ENCODE assay signal across 26 cellular contexts in the genomic region with DNA sequence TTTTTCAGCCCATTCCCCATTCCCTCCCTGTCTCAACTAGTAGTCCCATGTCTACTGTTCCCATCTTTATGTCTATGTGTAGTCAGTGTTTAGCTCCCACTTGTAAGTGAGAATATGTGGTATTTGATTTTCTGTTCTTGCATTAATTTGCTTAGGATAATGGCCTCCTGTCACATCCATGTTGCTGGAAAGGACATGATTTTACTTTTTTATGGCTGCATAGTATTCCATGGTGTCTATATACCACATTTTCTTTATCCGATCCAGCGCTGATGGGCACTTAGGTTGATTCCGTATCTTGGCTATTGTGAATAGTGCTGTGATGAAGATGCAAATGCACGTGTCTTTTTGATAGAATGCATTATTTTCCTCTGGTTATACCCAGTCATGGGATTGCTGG. TPM values are rescaled to one million over a fixed set of nuclear protein-coding genes. Genes with fewer than 3 reads are reported as not detected.
DNase-seq lines count a peak whose midpoint lies in the region; ATAC-seq, FAIRE-seq and TF ChIP-seq lines count a peak whose summit lies in the region.
"Had no signal": no experiment of that assay in that cellular context is flagged by ENCODE, and none has a peak within 500 bp of the region (broad histone marks: within the 10 kb centered on the region; RNA-seq: fewer than 3 reads in every experiment).

No MANE protein-coding gene starts in this region.

- H3K36me3 ChIP-seq in left ventricle myocardium inferior (no peaks in the 10 kb centered on the region), K562 (ENCODE audit: control insufficient read depth, insufficient read depth, low read length) (no peaks in the 10 kb centered on the region)
- H3K36me3 ChIP-seq: BE2C, BLaER1 had no signal

- CTCF ChIA-PET in K562 (lab: Yijun Ruan, JAX; ENCODE audit: low intra/inter-chr PET ratio), result no interaction called here

- no peaks in the 10 kb centered on the region for H3K27me3 ChIP-seq in left ventricle myocardium inferior (ENCODE audit: low read depth)
- peaks cover 2 to 8% of the 10 kb centered on the region in 2 experiments; a peak in 2 of 5 replicates for H3K27me3 ChIP-seq in K562 (ENCODE audit: control insufficient read depth in 2 of 2, insufficient read depth in 2 of 2, low read length in 2 of 2)
- H3K27me3 ChIP-seq: BE2C, BLaER1 had no signal

- ATAC-seq in left cardiac atrium, result no peak
- no peak for ATAC-seq in K562
- ATAC-seq: GM12878 had no signal

- no TSS peak for BruUV-seq in K562 (replicated peaks; lab: Mats Ljungman, UMichigan)

- H3K27ac ChIP-seq in left ventricle myocardium inferior (replicated peaks) (peak overlapping the region; percentile 75), K562 (ENCODE audit: extremely low read depth, low read depth, low read length) (no peak overlapping the region)
- H3K27ac ChIP-seq: BLaER1 had no signal

- H3K79me2 ChIP-seq in K562 (ENCODE audit: control insufficient read depth, insufficient read depth, low read length), result no peaks in the 10 kb centered on the region

- no peaks in the 10 kb centered on the region for H3K36me3 Mint-ChIP-seq in HFFc6 (ENCODE audit: low read depth)
- H3K36me3 Mint-ChIP-seq: CD14-positive monocyte; CD4-positive, alpha-beta memory T cell; CD4-positive, CD25-positive, alpha-beta regulatory T cell had no signal

- no peaks in the 10 kb centered on the region for H3K9me3 Mint-ChIP-seq in HFFc6
- H3K9me3 Mint-ChIP-seq: CD14-positive monocyte had no signal

- in situ Hi-C loops in K562 (cut with MboI), result no loop called here

- H3K9me3 ChIP-seq in left ventricle myocardium inferior (replicated peaks) (no peaks in the 10 kb centered on the region), K562 (replicated peaks; ENCODE audit: control insufficient read depth, insufficient read depth, low read depth, low read length) (no peaks in the 10 kb centered on the region)
- H3K9me3 ChIP-seq: BE2C, BLaER1 had no signal

- WGBS in K562 (ENCODE audit: insufficient coverage, low coverage, missing lambda C conversion rate), result 0% methylated on average over 4 of the region's 4 CpGs

- no peaks in the 10 kb centered on the region for H3K27me3 Mint-ChIP-seq in HFFc6 (ENCODE audit: insufficient read depth)

- H4K20me1 ChIP-seq in K562 (replicated peaks; ENCODE audit: control insufficient read depth, insufficient read depth, low read length), result no peaks in the 10 kb centered on the region
- H4K20me1 ChIP-seq: BLaER1 had no signal

- H3K4me1 ChIP-seq in left ventricle myocardium inferior, result peaks cover 41% of the 10 kb centered on the region
- H3K4me1 ChIP-seq in K562 (replicated peaks in 1 of 2; ENCODE audit: control insufficient read depth in 2 of 2, insufficient read depth in 2 of 2, low read length in 2 of 2), result no peaks in the 10 kb centered on the region
- H3K4me1 ChIP-seq: BE2C had no signal

- POLR2A ChIA-PET in K562 (lab: Yijun Ruan, JAX), result no interaction called here

- TF ChIP-seq RAD21 in K562 (CRISPR knock-in tag; conservative IDR thresholded peaks at IDR 0.05 in 1 of 2, IDR thresholded peaks at IDR 0.05 in 1 of 2), result no peak

- no peak for TF ChIP-seq POLR2A in K562 (conservative IDR thresholded peaks at IDR 0.05)

- TF ChIP-seq EP300 in K562 (IDR thresholded peaks at IDR 0.05; ENCODE audit: low read length), result no peak

- no peak overlapping the region for H3K4me2 ChIP-seq in K562 (ENCODE audit: insufficient read depth, low read length)
- H3K4me2 ChIP-seq: BLaER1 had no signal

- peak overlapping the region; percentile 21; the same call in 1 of the 2 replicates for H3K27ac Mint-ChIP-seq in HFFc6
- H3K27ac Mint-ChIP-seq: CD14-positive monocyte; CD4-positive, alpha-beta memory T cell; CD4-positive, CD25-positive, alpha-beta regulatory T cell; CD8-positive, alpha-beta memory T cell had no signal

- no peaks in the 10 kb centered on the region for H3K9me1 ChIP-seq in K562 (ENCODE audit: control insufficient read depth, insufficient read depth, low read length)

- TF ChIP-seq CTCF in left ventricle myocardium inferior (IDR thresholded peaks at IDR 0.05; ENCODE audit: borderline replicate concordance), result no peak
- no peak for TF ChIP-seq CTCF in HFFc6 (IDR thresholded peaks at IDR 0.05)
- no peak for TF ChIP-seq CTCF in K562 (IDR thresholded peaks at IDR 0.05 in 2 of 3, conservative IDR thresholded peaks at IDR 0.05 in 1 of 3; ENCODE audit: insufficient read depth in 2 of 3, low read depth in 1 of 3, low read length in 3 of 3)

- FAIRE-seq in K562 (lab: Jason Lieb, UNC), result no peak
- FAIRE-seq: A204.1, GM12878, GM18507 had no signal

- intact Hi-C loops in left ventricle myocardium inferior (cut with micrococcal nuclease) (no loop called here), left cardiac atrium (cut with DNase I) (no loop called here), K562 (cut with micrococcal nuclease) (no loop called here)

- H3K4me3 ChIP-seq in left ventricle myocardium inferior (no peak overlapping the region), K562 (no peak overlapping the region)
- H3K4me3 ChIP-seq: BLaER1, GM12878 had no signal

- H3K9ac ChIP-seq in K562 (ENCODE audit: insufficient read depth in 1 of 2, low read depth in 2 of 2, low read length in 2 of 2), result no peak overlapping the region
- H3K9ac ChIP-seq: BLaER1 had no signal

- no peak overlapping the region for H2AFZ ChIP-seq in K562 (ENCODE audit: low read depth, low read length)

- H3K4me3 Mint-ChIP-seq in HFFc6, result no peak overlapping the region
- H3K4me3 Mint-ChIP-seq: CD14-positive monocyte; CD4-positive, alpha-beta memory T cell; CD4-positive, CD25-positive, alpha-beta regulatory T cell; CD8-positive, alpha-beta memory T cell had no signal

- peaks cover 65% of the 10 kb centered on the region for H3K4me1 Mint-ChIP-seq in HFFc6 (ENCODE audit: low read depth)
- H3K4me1 Mint-ChIP-seq: CD14-positive monocyte; CD4-positive, alpha-beta memory T cell; CD8-positive, alpha-beta memory T cell had no signal

- DNase-seq in left ventricle myocardium inferior (no peak), left cardiac atrium (no peak), HFFc6 (no peak), K562 (ENCODE audit: extremely low read depth in 1 of 4, low spot score in 3 of 4) (no peak), NAMALWA (ENCODE audit: low spot score) (no peak), cortex of kidney (lab: John Stamatoyannopoulos, UW) (no peak), UCSD-AML1 (lab: John Stamatoyannopoulos, UW; ENCODE audit: unreplicated experiment) (no peak)
- DNase-seq: 8988T; ACHN; BE2C; CD4-positive, alpha-beta memory T cell; CD4-positive, CD25-positive, alpha-beta regulatory T cell; CD8-positive, alpha-beta memory T cell; COR-L47; DMS 273 treated with DMSO at 0.1 percent for 48 hours; DMS153; DMS53; DMS79; DND-41; EL; GDM1 had no signal

TF ChIP-seq in K562, 482 proteins besides CTCF, POLR2A, EP300 and RAD21:
- no peak for TF ChIP-seq ZNF165 (CRISPR knock-in tag; IDR thresholded peaks at IDR 0.05; ENCODE audit: borderline replicate concordance)
- TF ChIP-seq MCM5 (IDR thresholded peaks at IDR 0.05; ENCODE audit: low read depth), result no peak
- peak; percentile 54 for TF ChIP-seq ZNF146 (CRISPR knock-in tag; IDR thresholded peaks at IDR 0.05; ENCODE audit: unreplicated experiment)

RNA-seq across cellular contexts. Expression of a gene that starts 21.7 kb away (rescaled TPM):
- total RNA-seq in left ventricle myocardium inferior (42.0 TPM), left cardiac atrium (10 to 100 TPM; 47.0 to 53.3 TPM), K562 (2014; rRNA removed) (0.33 TPM in 1 of 2 replicates, not detected in the other), K562 (2014; rRNA removed; fragmentation: Illumina TruSeq; extraction: Trizol) (not detected in 2 replicates), K562 (2015; rRNA removed; fragmentation: Illumina TruSeq; extraction: Trizol) (0.07 TPM in 1 of 2 replicates, not detected in the other), K562 (2021) (0.29 and 0.40 TPM in 2 replicates)
- total RNA-seq in HFFc6 (2021; fragmentation: NEBNext Ultra II Directional; extraction: Animal tissue kit (Norgen Biotek cat#: 25700)), result 100 to 1,000 TPM; 143 to 270 (median 148) TPM
- not detected in 2 replicates for total RNA-seq in K562 (2011; cell fraction: chromatin; rRNA removed; ENCODE audit: low replicate concordance)
- 0.13 TPM in 1 of 2 replicates, not detected in the other for total RNA-seq in K562 (2011; cell fraction: nucleolus; rRNA removed)
- total RNA-seq in K562 (2011; cell fraction: nucleoplasm; rRNA removed), result not detected in 2 replicates
- polyA plus RNA-seq in K562 (2011; rRNA removed) (0.01 TPM in 1 of 2 replicates, not detected in the other), K562 (2014; fragmentation: Illumina TruSeq; extraction: Trizol) (not detected in 2 replicates), K562 (2014; fragmentation: Nextera tagmentation; extraction: Ambion mirVana) (under 1 TPM in 1 of 2 experiments, not detected in 1; 0.03 TPM), K562 (2014; rRNA removed) (not detected in 2 replicates)
- polyA plus RNA-seq in K562 (2011; cell fraction: cytosol; rRNA removed), result 0.03 TPM in 1 of 2 replicates, not detected in the other
- polyA plus RNA-seq in K562 (2011; cell fraction: nucleus; rRNA removed), result 0.10 TPM in 1 of 2 replicates, not detected in the other
- 0.05 and 0.22 TPM in 2 replicates for polyA plus RNA-seq in K562 (2012)
- 0.09 TPM in 1 of 2 replicates, not detected in the other for polyA minus RNA-seq in K562 (2011; rRNA and poly(A)+ RNA removed)
- 1.1 TPM in 1 of 2 replicates, not detected in the other for polyA minus RNA-seq in K562 (2011; cell fraction: cytosol; rRNA and poly(A)+ RNA removed)
- 0.81 TPM in 1 of 2 replicates, not detected in the other for polyA minus RNA-seq in K562 (2011; cell fraction: nucleus; rRNA and poly(A)+ RNA removed)

Comparison
In these comparisons a context has a peak if more than half of its experiments do, and no peak if none do; other contexts are left out.
1. RNA of a gene that starts 21.7 kb away (total RNA-seq): 143 to 270 TPM in HFFc6, 47.0 to 53.3 TPM in left cardiac atrium and 42.0 TPM in left ventricle myocardium inferior (single experiment); 0.07 to 0.40 TPM in K562; every median in the first group is over 10 times any median in the second.